In the genomic region with DNA sequence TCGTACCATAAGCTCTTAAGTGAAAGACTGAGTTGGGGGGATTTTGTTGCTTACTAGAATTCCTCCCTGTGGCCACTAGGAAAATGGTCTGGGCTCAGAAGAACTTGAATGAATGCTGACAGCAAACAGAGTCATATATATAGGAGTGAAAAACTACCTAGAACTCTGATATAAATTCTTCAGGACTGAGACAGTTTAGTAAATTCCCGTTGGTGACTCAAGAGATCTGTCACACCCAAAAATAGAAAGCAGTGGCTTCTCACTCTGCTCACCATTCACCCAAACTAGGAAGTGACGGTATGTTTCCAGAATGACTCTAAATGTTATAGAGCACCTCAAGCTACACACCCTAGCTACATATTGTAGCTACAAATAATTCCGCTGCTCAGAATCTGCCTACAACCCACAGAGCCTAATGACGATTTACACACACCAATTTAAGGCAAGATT, we compare ENCODE assay signal across 8 cellular contexts.
DNase-seq lines count a peak whose midpoint lies in the region; ATAC-seq and TF ChIP-seq lines count a peak whose summit lies in the region.

No MANE protein-coding gene starts in this region.

- no peak overlapping the region for H2BK5ac ChIP-seq in trophoblast cell (ENCODE audit: low read depth, low read length, poor library complexity)

- peak; percentile 82 for ATAC-seq in GM18505 (IDR thresholded peaks at IDR 0.05; ENCODE audit: unreplicated experiment)
- peak; percentile 95 for ATAC-seq in GM21723 (IDR thresholded peaks at IDR 0.05; ENCODE audit: unreplicated experiment)

- H2AK5ac ChIP-seq in trophoblast cell (ENCODE audit: low read length), result no peak overlapping the region

- no peak overlapping the region for H3K9ac ChIP-seq in trophoblast cell (ENCODE audit: low read length)

- no peaks in the 10 kb centered on the region for H3K79me2 ChIP-seq in trophoblast cell (ENCODE audit: control insufficient read depth, insufficient read depth, low read length, poor library complexity)

- DNase-seq in KBM-7, result peak; percentile 47
- peak; percentile 64 for DNase-seq in astrocyte of the hippocampus (ENCODE audit: low read depth, low spot score)
- peak; percentile 30 to 62 for DNase-seq in trophoblast cell
- no peak for DNase-seq in putamen (ENCODE audit: low spot score)
- no peak for DNase-seq in NCI-H69 (lab: John Stamatoyannopoulos, UW)
- DNase-seq in germinal center (ENCODE audit: low spot score), result no peak

- no peak overlapping the region for H3K23ac ChIP-seq in trophoblast cell (ENCODE audit: low read length)

- no peak overlapping the region for H3K4me3 ChIP-seq in trophoblast cell (ENCODE audit: low read depth, low read length)

- no peak overlapping the region for H3K14ac ChIP-seq in trophoblast cell (ENCODE audit: low read length)

- no CpG with 5 or more reads among the region's 5 CpGs for WGBS in trophoblast cell (ENCODE audit: extremely low coverage, insufficient coverage, insufficient read length)

- H4K8ac ChIP-seq in trophoblast cell (ENCODE audit: low read depth, low read length), result no peak overlapping the region

- H2BK120ac ChIP-seq in trophoblast cell (ENCODE audit: insufficient read depth, low read length, poor library complexity), result no peak overlapping the region

- no peak overlapping the region for H3K27ac ChIP-seq in trophoblast cell (ENCODE audit: low read depth, low read length)

- no peaks in the 10 kb centered on the region for H3K36me3 ChIP-seq in trophoblast cell (ENCODE audit: control insufficient read depth in 1 of 2, insufficient read depth in 2 of 2, low read length in 2 of 2)

- H3K4me2 ChIP-seq in trophoblast cell (ENCODE audit: low read length), result no peak overlapping the region

- no peak overlapping the region for H4K12ac ChIP-seq in trophoblast cell (ENCODE audit: low read depth, low read length)

- H3K4me1 ChIP-seq in trophoblast cell (ENCODE audit: control insufficient read depth in 1 of 2, insufficient read depth in 2 of 2, low read length in 2 of 2), result no peaks in the 10 kb centered on the region

- H3K9me3 ChIP-seq in trophoblast cell (ENCODE audit: insufficient read depth, low read depth, low read length), result no peaks in the 10 kb centered on the region

- H2BK12ac ChIP-seq in trophoblast cell (ENCODE audit: low read length), result no peak overlapping the region

- H4K91ac ChIP-seq in trophoblast cell (ENCODE audit: low read depth, low read length), result no peak overlapping the region

- no peak overlapping the region for H3K4ac ChIP-seq in trophoblast cell (ENCODE audit: low read depth, low read length)

- no peaks in the 10 kb centered on the region for H3K79me1 ChIP-seq in trophoblast cell (ENCODE audit: low read length)

- H3K18ac ChIP-seq in trophoblast cell (ENCODE audit: low read length), result no peak overlapping the region

- in situ Hi-C loops in KBM-7 (cut with MboI; ENCODE audit: low pct_unique_long_range_greater_than_20kb, low sequenced_read_pairs), result no loop called here

- no peak for TF ChIP-seq POLR2A in GM18505 (IDR thresholded peaks at IDR 0.05; ENCODE audit: borderline replicate concordance, extremely low read depth, insufficient read depth, insufficient read length)

- H3K27me3 ChIP-seq in trophoblast cell (ENCODE audit: insufficient read depth, low read length), result no peaks in the 10 kb centered on the region

- H2AFZ ChIP-seq in trophoblast cell (ENCODE audit: insufficient read depth, low read length, poor library complexity), result no peak overlapping the region

Comparison
In these comparisons a context has a peak if more than half of its experiments do, and no peak if none do; other contexts are left out.
1. DNase-seq: peak in KBM-7 (single experiment), astrocyte of the hippocampus (single experiment) and trophoblast cell (2 of 2); none in putamen (single experiment), NCI-H69 (single experiment) and germinal center (single experiment).